5 cellular contexts compared by ENCODE assay signal in genomic region chr16:85770741-85771140, GRCh38. TPM values are rescaled to one million over a fixed set of nuclear protein-coding genes. Genes with fewer than 3 reads are reported as not detected.
"Had no signal": no experiment of that assay in that cellular context is flagged by ENCODE, and none has a peak within 500 bp of the region (broad histone marks: within the 10 kb centered on the region; RNA-seq: fewer than 3 reads in every experiment).

No MANE protein-coding gene starts in this region.

- H3K27ac Mint-ChIP-seq: GM23338, H9 had no signal

- H3K9me3 Mint-ChIP-seq: GM23338, H9 had no signal

- ATAC-seq: GM23338, K562 had no signal

- H3K4me3 Mint-ChIP-seq: GM23338, H9 had no signal

- DNase-seq: H9, HCEC 1CT, IMR-90 had no signal

- H3K4me3 ChIP-seq: GM23338, K562 had no signal

RNA-seq across cellular contexts. Expression of gene C16orf74, which starts 19.8 kb away (rescaled TPM):
- total RNA-seq: K562 had no signal
